In genomic region chr14:92603309-92604257, GRCh38 we compare ENCODE assay signal across 8 cellular contexts.
A peak's percentile ranks its signal among the peaks of the same experiment; 100 is the strongest.
DNase-seq lines count a peak whose midpoint lies in the region; ATAC-seq and TF ChIP-seq lines count a peak whose summit lies in the region.

No MANE protein-coding gene starts in this region.

- intact Hi-C loops in prostate gland (cut with DNase I): loop anchor here (5.0 kb wide), 2 partner anchors 44 to 79 kb away; no protein-coding TSS in a partner anchor

- peak; percentile 75 for DNase-seq in AG10803 (ENCODE audit: low read depth)
- DNase-seq in LHCN-M2 (ENCODE audit: low read depth): peak; percentile 79
- peak; percentile 63 for DNase-seq in activated CD8-positive, alpha-beta memory T cell treated with anti-CD3 and anti-CD28 coated beads, Interleukin-2, amount 50 U/mL, for 4 hours
- peak; percentile 76 for DNase-seq in fibroblast of peridontal ligament (ENCODE audit: extremely low read depth)
- DNase-seq in prostate gland (ENCODE audit: low spot score): peak; percentile 52

- no peak for TF ChIP-seq POLR2A in prostate gland (IDR thresholded peaks at IDR 0.05)

- no peaks in the 10 kb centered on the region for H3K9me3 ChIP-seq in prostate gland

- TF ChIP-seq CTCF in AG10803 (conservative IDR thresholded peaks at IDR 0.05; ENCODE audit: low read length) (peak; percentile 14), prostate gland (IDR thresholded peaks at IDR 0.05) (peak in 2 of 4 experiments; percentile 36 to 41)

- H3K27me3 ChIP-seq in prostate gland (replicated peaks; ENCODE audit: insufficient read depth): no peaks in the 10 kb centered on the region

- ATAC-seq in HG03175 (IDR thresholded peaks at IDR 0.05; ENCODE audit: unreplicated experiment): no peak
- ATAC-seq in HG02610 (IDR thresholded peaks at IDR 0.05; ENCODE audit: unreplicated experiment): no peak
- ATAC-seq in GM18498 (IDR thresholded peaks at IDR 0.05; ENCODE audit: unreplicated experiment): no peak

- no peaks in the 10 kb centered on the region for H3K4me1 ChIP-seq in prostate gland (replicated peaks)

- no peaks in the 10 kb centered on the region for H3K36me3 ChIP-seq in prostate gland

- 35% methylated on average over 13 of the region's 14 CpGs for WGBS in prostate gland

- no peak overlapping the region for H3K4me3 ChIP-seq in AG10803 (ENCODE audit: low read length)
- H3K4me3 ChIP-seq in prostate gland: no peak overlapping the region

- H3K27ac ChIP-seq in prostate gland: peak overlapping the region; percentile 26 to 32
